In the genomic region with DNA sequence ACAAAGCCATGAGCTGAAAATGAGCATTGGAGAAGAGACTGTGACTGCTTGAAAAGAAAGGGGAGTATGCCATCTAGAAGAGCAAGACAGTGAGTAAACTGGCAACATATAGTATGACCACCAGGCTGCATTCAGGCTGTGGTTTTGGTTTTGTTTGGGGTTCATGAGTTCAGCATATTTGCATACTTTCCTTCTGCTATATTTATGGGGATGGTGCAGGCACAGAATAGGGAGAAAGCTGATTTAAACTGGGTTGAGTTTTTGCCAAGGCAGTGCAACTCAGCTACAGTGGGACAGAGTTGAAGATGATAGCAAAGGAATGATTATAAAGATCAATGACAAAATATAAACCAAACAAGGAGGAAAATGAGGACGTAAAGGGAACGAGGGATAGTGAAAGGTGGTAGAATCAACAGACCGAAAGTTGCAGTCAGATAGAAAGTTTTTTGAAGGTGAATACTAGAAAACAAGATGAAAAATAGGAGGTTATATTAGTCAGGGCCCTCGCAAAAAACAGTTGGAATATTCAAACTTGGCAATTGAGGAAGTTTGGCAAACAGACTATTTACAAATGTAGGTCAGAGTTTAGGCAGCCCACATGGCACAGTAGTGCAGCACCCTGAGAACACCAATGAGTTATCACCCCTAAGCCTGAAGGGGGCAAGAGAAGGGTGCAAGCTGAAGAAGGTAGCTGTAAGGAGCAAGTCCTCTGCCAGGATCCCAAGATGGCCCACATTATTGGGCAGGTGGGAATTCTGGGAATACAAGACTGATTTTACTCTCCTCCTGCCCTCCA, we compare ENCODE assay signal across 12 cellular contexts.
A peak's percentile ranks its signal among the peaks of the same experiment; 100 is the strongest.
DNase-seq lines count a peak whose midpoint lies in the region; ATAC-seq, FAIRE-seq and TF ChIP-seq lines count a peak whose summit lies in the region.
"Had no signal": no experiment of that assay in that cellular context is flagged by ENCODE, and none has a peak within 500 bp of the region (broad histone marks: within the 10 kb centered on the region; RNA-seq: fewer than 3 reads in every experiment).

No MANE protein-coding gene starts in this region.

- TF ChIP-seq CTCF in kidney (IDR thresholded peaks at IDR 0.05; ENCODE audit: borderline replicate concordance, extremely low read depth, insufficient read depth) (no peak), breast epithelium (IDR thresholded peaks at IDR 0.05) (no peak)

- H3K27me3 ChIP-seq in breast epithelium: no peaks in the 10 kb centered on the region

- ATAC-seq in GM18870 (IDR thresholded peaks at IDR 0.05; ENCODE audit: unreplicated experiment) (peak; percentile 97), GM21737 (IDR thresholded peaks at IDR 0.05; ENCODE audit: unreplicated experiment) (peak; percentile 95), HG03175 (IDR thresholded peaks at IDR 0.05; ENCODE audit: unreplicated experiment) (peak; percentile 97), left lobe of liver (peak; percentile 67)

- intact Hi-C loops in kidney (cut with DNase I): no loop called here
- intact Hi-C loops in breast epithelium (cut with DNase I; ENCODE audit: low total_unique reads): no loop called here

- FAIRE-seq in kidney (lab: Jason Lieb, UNC) (no peak), urothelium cell line (lab: Jason Lieb, UNC) (no peak)
- FAIRE-seq: endothelial cell of umbilical vein had no signal

- H3K27ac ChIP-seq in kidney (ENCODE audit: low read depth in 2 of 2, low read length in 2 of 2) (no peak overlapping the region), breast epithelium (no peak overlapping the region)

- H3K4me1 ChIP-seq in kidney (ENCODE audit: control insufficient read depth in 1 of 2, insufficient read depth in 1 of 2, low read depth in 1 of 2, low read length in 2 of 2) (no peaks in the 10 kb centered on the region), breast epithelium (no peaks in the 10 kb centered on the region)

- DNase-seq in left lobe of liver (ENCODE audit: low spot score) (no peak), kidney (no peak), urothelium cell line (ENCODE audit: low spot score) (no peak), breast epithelium (ENCODE audit: low spot score in 2 of 2) (no peak)
- DNase-seq in stimulated activated CD4-positive, alpha-beta T cell treated with anti-CD3 and anti-CD28 coated beads, Interleukin-12 subunit alpha, Interleukin-12 subunit beta, amount 100 ng/mL, for 4 hours: no peak
- DNase-seq: activated naive CD8-positive, alpha-beta T cell treated with anti-CD3 and anti-CD28 coated beads, Interleukin-2, amount 10 ng/mL, durations not matched to agents 7 days and 5 days; DMS153; RPMI8226 had no signal

- H3K4me3 ChIP-seq in kidney (ENCODE audit: low read length in 2 of 2) (no peak overlapping the region), breast epithelium (no peak overlapping the region)

- no peaks in the 10 kb centered on the region for H3K9me3 ChIP-seq in kidney (ENCODE audit: control insufficient read depth in 1 of 2, low read length in 2 of 2)
- no peaks in the 10 kb centered on the region for H3K9me3 ChIP-seq in breast epithelium

- H3K36me3 ChIP-seq in kidney (ENCODE audit: control insufficient read depth in 1 of 2, insufficient read depth in 2 of 2, low read length in 2 of 2) (no peaks in the 10 kb centered on the region), breast epithelium (no peaks in the 10 kb centered on the region)

- H3K9ac ChIP-seq in kidney (ENCODE audit: low read length in 2 of 2): no peak overlapping the region

- TF ChIP-seq POLR2A in breast epithelium (IDR thresholded peaks at IDR 0.05): no peak
